10 cellular contexts compared by ENCODE assay signal in the genomic region with DNA sequence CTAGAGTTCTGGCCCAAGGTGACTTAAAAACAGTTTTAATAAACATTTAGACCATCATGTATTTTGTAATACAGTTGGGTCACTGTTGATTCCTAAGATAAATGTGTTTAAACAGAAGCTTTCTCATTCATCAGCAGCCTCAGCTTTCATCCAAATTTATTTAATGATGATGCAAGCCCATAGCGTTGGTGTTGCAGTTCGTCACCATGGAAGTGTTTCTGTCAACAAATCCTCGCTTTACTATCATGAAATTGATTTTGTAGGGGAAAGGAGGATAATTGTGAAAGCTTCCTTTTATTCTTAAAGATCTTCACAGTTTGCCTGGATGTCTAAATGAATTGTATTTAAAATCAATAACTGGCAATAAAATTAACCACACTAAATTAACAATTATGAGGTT. TPM values are rescaled to one million over a fixed set of nuclear protein-coding genes. Genes with fewer than 3 reads are reported as not detected.
A peak's percentile ranks its signal among the peaks of the same experiment; 100 is the strongest.
DNase-seq lines count a peak whose midpoint lies in the region; ATAC-seq and TF ChIP-seq lines count a peak whose summit lies in the region.
"Had no signal": no experiment of that assay in that cellular context is flagged by ENCODE, and none has a peak within 500 bp of the region (broad histone marks: within the 10 kb centered on the region; RNA-seq: fewer than 3 reads in every experiment).

No MANE protein-coding gene starts in this region.

- peaks cover 23% of the 10 kb centered on the region for H3K79me2 ChIP-seq in osteoblast (ENCODE audit: insufficient read depth, low read length)

- H3K9me3 ChIP-seq in osteoblast (ENCODE audit: low read depth, low read length), result no peaks in the 10 kb centered on the region

- no peak overlapping the region for H3K4me3 ChIP-seq in osteoblast (ENCODE audit: insufficient read depth, low read length)

- H3K27me3 ChIP-seq in osteoblast (ENCODE audit: insufficient read depth, low read length), result no peaks in the 10 kb centered on the region

- intact Hi-C loops in posterior cingulate gyrus (cut with DNase I), result loop anchor here (10.0 kb wide), 1 partner anchor 218 kb away; no protein-coding TSS in a partner anchor

- peaks cover 14% of the 10 kb centered on the region for H3K36me3 ChIP-seq in osteoblast (ENCODE audit: insufficient read depth, low read length)

- no peak overlapping the region for H2AFZ ChIP-seq in osteoblast (ENCODE audit: low read length)

- peak overlapping the region; percentile 78 for H3K27ac ChIP-seq in osteoblast (ENCODE audit: low read depth, low read length)

- H3K4me1 ChIP-seq in osteoblast (ENCODE audit: insufficient read depth, low read length), result peaks cover 31% of the 10 kb centered on the region

- H3K4me2 ChIP-seq in osteoblast (ENCODE audit: insufficient read depth, low read length), result no peak overlapping the region

- peak; percentile 24 for DNase-seq in COR-L47 (lab: John Stamatoyannopoulos, UW)
- peak; percentile 22 for DNase-seq in NCI-H748 treated with DMSO at 0.1 percent for 48 hours (lab: John Stamatoyannopoulos, UW)
- DNase-seq in fibroblast of gingiva (ENCODE audit: low read depth), result peak; percentile 84
- DNase-seq in osteoblast (ENCODE audit: insufficient read length, low spot score, missing footprints), result peak; percentile 56
- no peak for DNase-seq in stimulated activated naive CD4-positive, alpha-beta T cell (lab: John Stamatoyannopoulos, UW)
- DNase-seq in posterior cingulate gyrus, result no peak
- no peak for DNase-seq in NCI-H1092 treated with DMSO at 0.1 percent for 48 hours (lab: John Stamatoyannopoulos, UW)
- DNase-seq: NCI-H1930; stimulated activated CD8-positive, alpha-beta memory T cell treated with anti-CD3 and anti-CD28 coated beads, Interleukin-4, amount 100 ng/mL, for 48 hours had no signal

- TF ChIP-seq CTCF in osteoblast (IDR thresholded peaks at IDR 0.05; ENCODE audit: extremely low read depth, low read depth, low read length), result no peak

- no peaks in the 10 kb centered on the region for H4K20me1 ChIP-seq in osteoblast (ENCODE audit: insufficient read depth, low read length)

- no peak for ATAC-seq in HG03442 (IDR thresholded peaks at IDR 0.05; ENCODE audit: unreplicated experiment)

RNA-seq across cellular contexts. Expression of a gene that starts 28.8 kb away (rescaled TPM):
- total RNA-seq in osteoblast, result 14.7 and 15.9 TPM in 2 replicates

Comparison
In these comparisons a context has a peak if more than half of its experiments do, and no peak if none do; other contexts are left out.
1. DNase-seq: peak in COR-L47 (single experiment), NCI-H748 treated with DMSO at 0.1 percent for 48 hours (single experiment), fibroblast of gingiva (single experiment) and osteoblast (single experiment); none in stimulated activated naive CD4-positive, alpha-beta T cell (0 of 6), posterior cingulate gyrus (0 of 10) and NCI-H1092 treated with DMSO at 0.1 percent for 48 hours (single experiment).